8 cellular contexts compared by ENCODE assay signal in the genomic region with DNA sequence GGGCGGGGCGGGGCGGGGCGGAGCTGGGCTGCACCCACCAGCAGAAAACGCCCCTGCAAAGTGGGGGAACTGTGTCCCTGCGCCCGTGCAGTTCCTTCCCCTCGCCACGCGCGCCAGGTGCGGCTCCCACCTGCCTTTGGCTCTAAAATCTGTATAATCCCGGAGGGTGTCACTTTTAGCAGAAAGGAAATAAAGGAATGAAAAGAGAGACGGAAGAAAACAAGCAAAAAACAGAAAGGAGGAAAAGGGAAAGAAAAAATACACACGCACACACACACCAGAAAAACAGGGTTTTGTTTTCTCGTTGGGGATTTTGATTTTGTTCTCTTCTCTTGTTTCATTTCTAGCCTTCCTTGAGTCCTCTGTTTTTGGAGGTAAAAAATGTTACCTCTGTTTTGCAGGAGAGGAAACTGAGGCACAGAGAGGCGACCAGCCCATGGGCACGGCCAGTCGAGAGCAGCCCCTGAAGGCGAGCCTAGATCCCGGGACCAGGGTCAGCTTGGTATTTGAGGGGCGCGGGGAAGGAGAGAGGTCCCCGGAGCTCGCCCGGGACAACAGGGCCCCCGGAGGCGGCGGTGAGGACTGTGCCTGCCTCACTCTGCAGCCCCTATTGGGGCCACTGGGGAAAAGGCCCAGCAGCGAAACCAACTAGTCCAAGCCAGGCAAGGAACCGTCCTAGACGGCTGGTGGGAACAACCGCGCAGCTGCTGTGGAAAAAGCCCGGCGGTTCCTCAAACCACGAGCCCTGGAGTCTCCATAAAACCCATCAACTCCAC. TPM values are rescaled to one million over a fixed set of nuclear protein-coding genes. Genes with fewer than 3 reads are reported as not detected.
DNase-seq lines count a peak whose midpoint lies in the region; ATAC-seq and TF ChIP-seq lines count a peak whose summit lies in the region.

No MANE protein-coding gene starts in this region.

- no peak overlapping the region for H2AFZ ChIP-seq in smooth muscle cell (ENCODE audit: low read depth)

- H3K4me1 Mint-ChIP-seq in T-helper 1 cell treated with Interleukin-12 subunit alpha and Interleukin-12 subunit beta and Interleukin-4 antibody, amounts not matched to agents 30 μg/mL and 1 μg/mL, for 36 hours (ENCODE audit: low read depth), result peaks cover 31% of the 10 kb centered on the region

- H3K27ac Mint-ChIP-seq in T-helper 1 cell treated with Interleukin-12 subunit alpha and Interleukin-12 subunit beta and Interleukin-4 antibody, amounts not matched to agents 30 μg/mL and 1 μg/mL, for 36 hours, result peak overlapping the region; percentile 91

- H3K4me3 Mint-ChIP-seq in T-helper 1 cell treated with Interleukin-12 subunit alpha and Interleukin-12 subunit beta and Interleukin-4 antibody, amounts not matched to agents 30 μg/mL and 1 μg/mL, for 36 hours, result peak overlapping the region; percentile 95

- H3K27ac ChIP-seq in SK-N-MC (peak overlapping the region; percentile 91), smooth muscle cell (ENCODE audit: low read depth) (no peak overlapping the region)

- 28% methylated on average over 32 of the region's 37 CpGs for WGBS in smooth muscle cell (ENCODE audit: low lambda C conversion rate)

- peak overlapping the region; percentile 95 for H3K4me2 ChIP-seq in smooth muscle cell

- H3K9me3 ChIP-seq in SK-N-MC (ENCODE audit: low read depth, low read length) (no peaks in the 10 kb centered on the region), smooth muscle cell (replicated peaks; ENCODE audit: low read depth) (no peaks in the 10 kb centered on the region)

- H3K27me3 ChIP-seq in smooth muscle cell (ENCODE audit: low read depth), result no peaks in the 10 kb centered on the region

- H3K79me2 ChIP-seq in smooth muscle cell (ENCODE audit: low read depth), result peaks cover 31% of the 10 kb centered on the region

- no peaks in the 10 kb centered on the region for H3K9me3 Mint-ChIP-seq in T-helper 1 cell treated with Interleukin-12 subunit alpha and Interleukin-12 subunit beta and Interleukin-4 antibody, amounts not matched to agents 30 μg/mL and 1 μg/mL, for 36 hours

- H3K27me3 Mint-ChIP-seq in T-helper 1 cell treated with Interleukin-12 subunit alpha and Interleukin-12 subunit beta and Interleukin-4 antibody, amounts not matched to agents 30 μg/mL and 1 μg/mL, for 36 hours (ENCODE audit: low read depth), result no peaks in the 10 kb centered on the region

- TF ChIP-seq CTCF in smooth muscle cell (IDR thresholded peaks at IDR 0.05; ENCODE audit: borderline replicate concordance, insufficient read depth, poor library complexity, severe bottlenecking), result no peak

- peaks cover 2% of the 10 kb centered on the region for H3K36me3 Mint-ChIP-seq in T-helper 1 cell treated with Interleukin-12 subunit alpha and Interleukin-12 subunit beta and Interleukin-4 antibody, amounts not matched to agents 30 μg/mL and 1 μg/mL, for 36 hours (ENCODE audit: low read depth)

- ATAC-seq in HG02938 (IDR thresholded peaks at IDR 0.05; ENCODE audit: unreplicated experiment), result no peak

- no peaks in the 10 kb centered on the region for H3F3A ChIP-seq in smooth muscle cell (ENCODE audit: low read depth)

- H4K20me1 ChIP-seq in smooth muscle cell (ENCODE audit: low read depth), result peaks cover 31% of the 10 kb centered on the region

- DNase-seq in T-helper 1 cell (no peak), SK-N-MC (ENCODE audit: low read depth, low spot score) (no peak), germinal center (ENCODE audit: low spot score) (peak; percentile 42), smooth muscle cell (lab: John Stamatoyannopoulos, UW; ENCODE audit: unreplicated experiment) (no peak), NCI-H1105 treated with DMSO at 0.1 percent for 48 hours (lab: John Stamatoyannopoulos, UW) (no peak), anterior cingulate cortex (lab: John Stamatoyannopoulos, UW) (no peak)

- peaks cover 26% of the 10 kb centered on the region for H3K36me3 ChIP-seq in SK-N-MC (ENCODE audit: insufficient read depth, low read length)
- H3K36me3 ChIP-seq in smooth muscle cell (ENCODE audit: low read depth), result no peaks in the 10 kb centered on the region

- peak overlapping the region; percentile 99 for H3K4me3 ChIP-seq in SK-N-MC
- peak overlapping the region; percentile 96 for H3K4me3 ChIP-seq in smooth muscle cell

- H3K9ac ChIP-seq in SK-N-MC (ENCODE audit: insufficient read length), result peak overlapping the region; percentile 76
- H3K9ac ChIP-seq in smooth muscle cell (ENCODE audit: low read depth), result no peak overlapping the region

- H3K4me1 ChIP-seq in smooth muscle cell (ENCODE audit: low read depth), result peaks cover 16% of the 10 kb centered on the region

RNA-seq across cellular contexts. Expression of a gene that starts 0.6 kb away (rescaled TPM):
- 62.6 and 74.1 TPM in 2 replicates for total RNA-seq in smooth muscle cell
- polyA plus RNA-seq in smooth muscle cell, result 94.0 and 118 TPM in 2 replicates

RNA-seq across cellular contexts. Expression of a gene that starts 12.8 kb away (rescaled TPM):
- total RNA-seq in smooth muscle cell, result not detected in 2 replicates
- 0.37 TPM in 1 of 2 replicates, not detected in the other for polyA plus RNA-seq in smooth muscle cell
